Comparison of ENCODE assay signal across 11 cellular contexts in the genomic region with DNA sequence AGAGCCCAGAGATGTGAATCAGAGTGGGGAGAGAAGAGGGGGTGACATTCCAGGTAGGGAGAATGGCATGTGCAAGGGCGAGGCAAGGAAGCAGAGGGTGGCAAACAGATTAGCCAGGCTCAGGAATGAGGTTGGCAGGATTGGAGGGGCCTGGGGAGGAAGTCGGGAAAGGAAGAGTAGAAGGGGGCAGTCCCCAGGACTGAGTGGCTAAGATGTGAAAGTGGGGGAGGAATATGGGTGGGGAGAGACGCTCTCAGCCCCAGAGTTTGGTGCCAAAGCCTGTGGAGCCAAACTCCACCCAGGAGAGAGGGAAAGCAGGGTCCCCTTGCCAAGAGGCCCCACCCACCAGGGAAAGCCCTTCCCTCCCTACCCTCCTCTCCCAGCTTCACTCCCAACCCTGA. TPM values are rescaled to one million over a fixed set of nuclear protein-coding genes. Genes with fewer than 3 reads are reported as not detected.
DNase-seq lines count a peak whose midpoint lies in the region; ATAC-seq and TF ChIP-seq lines count a peak whose summit lies in the region.
"Had no signal": no experiment of that assay in that cellular context is flagged by ENCODE, and none has a peak within 500 bp of the region (broad histone marks: within the 10 kb centered on the region; RNA-seq: fewer than 3 reads in every experiment).

No MANE protein-coding gene starts in this region.

- H3K4me3 ChIP-seq in smooth muscle cell: no peak overlapping the region
- H3K4me3 ChIP-seq: cardiac muscle cell, GM12878 had no signal

- 87% methylated on average over 3 of the region's 3 CpGs for WGBS in smooth muscle cell (ENCODE audit: low lambda C conversion rate)

- H3K4me2 ChIP-seq in smooth muscle cell: no peak overlapping the region

- TF ChIP-seq CTCF in chondrocyte (IDR thresholded peaks at IDR 0.05) (no peak), nephron (IDR thresholded peaks at IDR 0.05; ENCODE audit: unreplicated experiment in 3 of 3) (no peak), smooth muscle cell (IDR thresholded peaks at IDR 0.05; ENCODE audit: borderline replicate concordance, insufficient read depth, poor library complexity, severe bottlenecking) (no peak)

- intact Hi-C loops in Right ventricle myocardium inferior (cut with DNase I) (no loop called here), cardiac septum (cut with DNase I) (no loop called here)

- H3K4me3 Mint-ChIP-seq in chondrocyte (ENCODE audit: unreplicated experiment): no peak overlapping the region
- H3K4me3 Mint-ChIP-seq in nephron: peak overlapping the region in 1 of 3 experiments; percentile 6

- H3K79me2 ChIP-seq in smooth muscle cell (ENCODE audit: low read depth): peaks cover 2% of the 10 kb centered on the region

- H2AFZ ChIP-seq in smooth muscle cell (ENCODE audit: low read depth): no peak overlapping the region

- no peaks in the 10 kb centered on the region for H3K36me3 ChIP-seq in smooth muscle cell (ENCODE audit: low read depth)
- H3K36me3 ChIP-seq: cardiac muscle cell had no signal

- no peaks in the 10 kb centered on the region for H3K27me3 Mint-ChIP-seq in chondrocyte (ENCODE audit: low read depth)
- H3K27me3 Mint-ChIP-seq in nephron (ENCODE audit: low read depth): no peaks in the 10 kb centered on the region

- DNase-seq in Right ventricle myocardium inferior (ENCODE audit: missing footprints) (no peak), cardiac septum (ENCODE audit: low spot score) (no peak), chondrocyte (ENCODE audit: low spot score) (peak; percentile 35), smooth muscle cell (lab: John Stamatoyannopoulos, UW; ENCODE audit: unreplicated experiment) (no peak), cortex of kidney (lab: John Stamatoyannopoulos, UW) (no peak), 8988T (no peak)
- DNase-seq: AML-193 had no signal

- H3F3A ChIP-seq in smooth muscle cell (ENCODE audit: low read depth): peaks cover 16% of the 10 kb centered on the region

- H3K27ac ChIP-seq in smooth muscle cell (ENCODE audit: low read depth): no peak overlapping the region
- H3K27ac ChIP-seq: cardiac muscle cell had no signal

- peaks cover 74% of the 10 kb centered on the region for H3K4me1 Mint-ChIP-seq in chondrocyte (ENCODE audit: low read depth)
- H3K4me1 Mint-ChIP-seq in nephron: peaks cover 71% of the 10 kb centered on the region

- H3K27me3 ChIP-seq in smooth muscle cell (ENCODE audit: low read depth): no peaks in the 10 kb centered on the region
- H3K27me3 ChIP-seq: cardiac muscle cell had no signal

- H3K9ac ChIP-seq in smooth muscle cell (ENCODE audit: low read depth): no peak overlapping the region

- H3K4me1 ChIP-seq in smooth muscle cell (ENCODE audit: low read depth): peaks cover 21% of the 10 kb centered on the region

- no peaks in the 10 kb centered on the region for H3K9me3 Mint-ChIP-seq in chondrocyte (ENCODE audit: low read depth)
- no peaks in the 10 kb centered on the region for H3K9me3 Mint-ChIP-seq in nephron

- no peaks in the 10 kb centered on the region for H3K9me3 ChIP-seq in smooth muscle cell (replicated peaks; ENCODE audit: low read depth)

- H3K27ac Mint-ChIP-seq in chondrocyte (ENCODE audit: unreplicated experiment) (peak overlapping the region; percentile 57), nephron (peak overlapping the region in 2 of 3 experiments; percentile 37 to 99)

- no peaks in the 10 kb centered on the region for H4K20me1 ChIP-seq in smooth muscle cell (ENCODE audit: low read depth)

- no peaks in the 10 kb centered on the region for H3K36me3 Mint-ChIP-seq in chondrocyte (ENCODE audit: low read depth)
- no peaks in the 10 kb centered on the region for H3K36me3 Mint-ChIP-seq in nephron (ENCODE audit: low read depth)

- ATAC-seq in Right ventricle myocardium inferior: peak; percentile 33
- ATAC-seq in GM18861 (IDR thresholded peaks at IDR 0.05; ENCODE audit: unreplicated experiment): no peak
- ATAC-seq: GM12878 had no signal

RNA-seq across cellular contexts. Expression of gene HDAC7, which starts 5.5 kb away (rescaled TPM):
- total RNA-seq in Right ventricle myocardium inferior (38.8 TPM), cardiac septum (62.7 TPM), chondrocyte (79.1 to 93.2 TPM (median 89.6 TPM) in 3 replicates), smooth muscle cell (19.3 and 24.1 TPM in 2 replicates)
- polyA plus RNA-seq in smooth muscle cell: 32.4 and 47.0 TPM in 2 replicates

RNA-seq across cellular contexts. Expression of gene SLC48A1, which starts 52.2 kb away (rescaled TPM):
- total RNA-seq in Right ventricle myocardium inferior (23.2 TPM), cardiac septum (20.7 TPM), chondrocyte (11.4 to 18.4 TPM (median 11.5 TPM) in 3 replicates), smooth muscle cell (2.4 and 11.4 TPM in 2 replicates)
- polyA plus RNA-seq in smooth muscle cell: 6.2 and 8.6 TPM in 2 replicates
